Comparison of ENCODE assay signal across 9 cellular contexts in genomic region chr14:95185452-95186392, GRCh38. TPM values are rescaled to one million over a fixed set of nuclear protein-coding genes. Genes with fewer than 3 reads are reported as not detected.
A peak's percentile ranks its signal among the peaks of the same experiment; 100 is the strongest.
DNase-seq lines count a peak whose midpoint lies in the region; ATAC-seq and TF ChIP-seq lines count a peak whose summit lies in the region.
"Had no signal": no experiment of that assay in that cellular context is flagged by ENCODE, and none has a peak within 500 bp of the region (broad histone marks: within the 10 kb centered on the region; RNA-seq: fewer than 3 reads in every experiment).

No MANE protein-coding gene starts in this region.

- H3K9me3 ChIP-seq in mucosa of rectum (ENCODE audit: control insufficient read depth in 2 of 2, low read length in 2 of 2): no peaks in the 10 kb centered on the region
- no peaks in the 10 kb centered on the region for H3K9me3 ChIP-seq in vagina

- H3K4me3 ChIP-seq in mucosa of rectum (ENCODE audit: low read length in 2 of 2) (peak overlapping the region in 1 of 2 donors; percentile 51), vagina (no peak overlapping the region)

- TF ChIP-seq CTCF in vagina (IDR thresholded peaks at IDR 0.05): no peak

- peaks cover 34% of the 10 kb centered on the region for H3K27me3 Mint-ChIP-seq in activated T-cell treated with anti-CD3 and anti-CD28 coated beads, Interleukin-2, amount 50 U/mL, for 72 hours (ENCODE audit: low read depth)

- peak overlapping the region; percentile 72 to 76 for H3K27ac ChIP-seq in mucosa of rectum (ENCODE audit: low read depth in 2 of 2, low read length in 2 of 2)
- H3K27ac ChIP-seq in vagina: peak overlapping the region; percentile 36
- H3K27ac ChIP-seq: 22Rv1 had no signal

- peaks cover 8% of the 10 kb centered on the region in 2 donors for H3K36me3 ChIP-seq in mucosa of rectum (ENCODE audit: control insufficient read depth in 2 of 2, insufficient read depth in 2 of 2, low read length in 2 of 2)
- H3K36me3 ChIP-seq in vagina: no peaks in the 10 kb centered on the region

- intact Hi-C loops in vagina (cut with DNase I): no loop called here

- H3K9ac ChIP-seq in mucosa of rectum (ENCODE audit: low read depth in 1 of 2, low read length in 2 of 2): no peak overlapping the region

- H3K27me3 ChIP-seq in mucosa of rectum (ENCODE audit: control insufficient read depth in 2 of 2, insufficient read depth in 2 of 2, low read length in 2 of 2) (no peaks in the 10 kb centered on the region), vagina (no peaks in the 10 kb centered on the region)

- H3K36me3 Mint-ChIP-seq in activated T-cell treated with anti-CD3 and anti-CD28 coated beads, Interleukin-2, amount 50 U/mL, for 72 hours (ENCODE audit: insufficient read depth in 2 of 2): peaks cover 0 to 2% of the 10 kb centered on the region in 2 donors

- H3K4me1 ChIP-seq in mucosa of rectum (ENCODE audit: control insufficient read depth in 2 of 2, insufficient read depth in 2 of 2, low read length in 2 of 2): peaks cover 24 to 29% of the 10 kb centered on the region in 2 donors
- peaks cover 26% of the 10 kb centered on the region for H3K4me1 ChIP-seq in vagina

- peaks cover 0 to 2% of the 10 kb centered on the region in 2 donors for H3K9me3 Mint-ChIP-seq in activated T-cell treated with anti-CD3 and anti-CD28 coated beads, Interleukin-2, amount 50 U/mL, for 72 hours

- TF ChIP-seq POLR2A in erythroblast (IDR thresholded peaks at IDR 0.05; ENCODE audit: low read length) (no peak), vagina (IDR thresholded peaks at IDR 0.05) (no peak)

- no peak overlapping the region for H3K4me3 Mint-ChIP-seq in activated T-cell treated with anti-CD3 and anti-CD28 coated beads, Interleukin-2, amount 50 U/mL, for 72 hours

- no peak for ATAC-seq in GM18909 (IDR thresholded peaks at IDR 0.05; ENCODE audit: poor library complexity, unreplicated experiment)
- ATAC-seq in activated T-cell treated with anti-CD3 and anti-CD28 coated beads, Interleukin-2, amount 50 U/mL, for 72 hours (replicated peaks in 1 of 2): no peak

- DNase-seq in DMS 273 (lab: John Stamatoyannopoulos, UW; ENCODE audit: unreplicated experiment) (peak; percentile 22), DMS 273 treated with DMSO at 0.1 percent for 48 hours (lab: John Stamatoyannopoulos, UW) (no peak), erythroblast (lab: John Stamatoyannopoulos, UW) (peak; percentile 85 to 87), vagina (ENCODE audit: extremely low spot score in 2 of 2) (no peak), T-helper 9 cell (no peak)
- no peak for DNase-seq in activated T-cell treated with anti-CD3 and anti-CD28 coated beads, Interleukin-2, amount 50 U/mL, for 72 hours

- H3K27ac Mint-ChIP-seq in activated T-cell treated with anti-CD3 and anti-CD28 coated beads, Interleukin-2, amount 50 U/mL, for 72 hours: no peak overlapping the region

- no peaks in the 10 kb centered on the region for H3K4me1 Mint-ChIP-seq in activated T-cell treated with anti-CD3 and anti-CD28 coated beads, Interleukin-2, amount 50 U/mL, for 72 hours (ENCODE audit: low read depth)

RNA-seq across cellular contexts. Expression of gene DICER1, which starts 28.4 kb away (rescaled TPM):
- 68.3 TPM for total RNA-seq in vagina
- total RNA-seq in activated T-cell treated with anti-CD3 and anti-CD28 coated beads, Interleukin-2, amount 50 U/mL, for 72 hours: 10 to 100 TPM; 50.5 to 54.2 TPM

Comparison
In these comparisons a context has a peak if more than half of its experiments do, and no peak if none do; other contexts are left out.
1. DNase-seq: peak in DMS 273 (single experiment) and erythroblast (2 of 2); none in DMS 273 treated with DMSO at 0.1 percent for 48 hours (single experiment), vagina (0 of 2), T-helper 9 cell (single experiment) and activated T-cell treated with anti-CD3 and anti-CD28 coated beads, Interleukin-2, amount 50 U/mL, for 72 hours (0 of 2).